In the genomic region with DNA sequence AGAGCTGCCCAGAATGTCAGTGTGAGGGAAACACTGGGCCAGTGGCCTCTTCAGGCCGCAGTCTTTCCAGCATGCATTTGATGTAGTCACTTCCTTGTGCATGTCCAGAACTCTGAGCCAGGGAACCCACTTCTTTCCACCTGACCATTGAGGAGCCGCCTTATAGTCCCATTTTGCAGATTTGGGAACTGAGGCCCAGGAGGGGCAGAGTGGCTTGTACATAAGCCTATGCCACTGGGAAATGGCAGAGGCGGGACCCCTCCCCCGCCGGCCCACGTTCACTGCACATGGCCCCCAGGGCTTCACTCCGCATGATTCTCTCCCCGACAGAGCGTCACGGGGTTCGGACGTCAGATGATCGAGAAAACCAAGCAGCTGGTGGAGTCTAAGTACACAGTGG, we compare ENCODE assay signal across 16 cellular contexts. TPM values are rescaled to one million over a fixed set of nuclear protein-coding genes. Genes with fewer than 3 reads are reported as not detected.
DNase-seq lines count a peak whose midpoint lies in the region; ATAC-seq and TF ChIP-seq lines count a peak whose summit lies in the region.
"Had no signal": no experiment of that assay in that cellular context is flagged by ENCODE, and none has a peak within 500 bp of the region (broad histone marks: within the 10 kb centered on the region; RNA-seq: fewer than 3 reads in every experiment).

No MANE protein-coding gene starts in this region.

- 93% methylated on average over 13 of the region's 13 CpGs for WGBS in hepatocyte (ENCODE audit: low lambda C conversion rate, missing lambda C conversion rate)

- intact Hi-C loops in upper lobe of right lung (cut with DNase I): no loop called here
- intact Hi-C loops in activated naive CD4-positive, alpha-beta T cell treated with anti-CD3 and anti-CD28 coated beads for 36 hours (cut with micrococcal nuclease): no loop called here
- intact Hi-C loops in Right ventricle myocardium superior (cut with DNase I): loop anchor here (5.0 kb wide), 1 partner anchor 46 kb away; a partner anchor contains a TSS

- CTCF ChIA-PET in HEK293 (lab: Yijun Ruan, JAX): no interaction called here
- CTCF ChIA-PET in activated naive CD4-positive, alpha-beta T cell treated with anti-CD3 and anti-CD28 coated beads for 36 hours (lab: Charles Lee): no interaction called here

- no peaks in the 10 kb centered on the region for H3K9me2 ChIP-seq in hepatocyte (replicated peaks; ENCODE audit: insufficient read depth)

- H3K27ac ChIP-seq in HEK293 (ENCODE audit: extremely low read depth, low read depth, low read length) (no peak overlapping the region), hepatocyte (no peak overlapping the region), upper lobe of right lung (no peak overlapping the region)

- H3K9me3 ChIP-seq in HEK293 (ENCODE audit: control insufficient read depth, insufficient read depth, low read depth, low read length) (no peaks in the 10 kb centered on the region), hepatocyte (ENCODE audit: low read depth) (no peaks in the 10 kb centered on the region), upper lobe of right lung (no peaks in the 10 kb centered on the region)
- H3K9me3 ChIP-seq: HAP-1 had no signal

- H3K4me1 Mint-ChIP-seq in stimulated activated naive B cell treated with anti-CD40 and anti-IgM and Interleukin-4, amounts not matched to agents 10 μg/mL and 1 μg/mL and 100 μg/mL, for 72 hours: peaks cover 24 to 36% of the 10 kb centered on the region in 2 donors
- no peaks in the 10 kb centered on the region for H3K4me1 Mint-ChIP-seq in activated naive CD4-positive, alpha-beta T cell treated with anti-CD3 and anti-CD28 coated beads for 36 hours (ENCODE audit: low read depth)

- H3K27me3 ChIP-seq in hepatocyte (peaks cover 2% of the 10 kb centered on the region), upper lobe of right lung (peaks cover 6% of the 10 kb centered on the region)

- H2AFZ ChIP-seq in hepatocyte: no peak overlapping the region

- peak; percentile 10 for DNase-seq in dedifferentiated amniotic fluid mesenchymal stem cell (ENCODE audit: extremely low spot score)
- peak; percentile 7 for DNase-seq in hepatocyte (ENCODE audit: low spot score)
- no peak for DNase-seq in stimulated activated naive B cell treated with anti-CD40 and anti-IgM and Interleukin-4, amounts not matched to agents 10 μg/mL and 1 μg/mL and 100 μg/mL, for 72 hours
- DNase-seq in upper lobe of right lung: no peak
- DNase-seq in activated naive CD4-positive, alpha-beta T cell treated with anti-CD3 and anti-CD28 coated beads for 36 hours: no peak
- no peak for DNase-seq in Right ventricle myocardium superior
- DNase-seq: CD8-positive, alpha-beta T cell; COR-L47; GF-D8; GOT3; HFFc6 had no signal

- H3K4me1 ChIP-seq in HEK293 (ENCODE audit: control insufficient read depth, insufficient read depth, low read length) (no peaks in the 10 kb centered on the region), hepatocyte (ENCODE audit: insufficient read depth) (no peaks in the 10 kb centered on the region), upper lobe of right lung (no peaks in the 10 kb centered on the region)
- H3K4me1 ChIP-seq: HAP-1 had no signal

- H3K36me3 ChIP-seq in HEK293 (ENCODE audit: control insufficient read depth in 2 of 2, insufficient read depth in 1 of 2, low read length in 2 of 2): peaks cover 26 to 66% of the 10 kb centered on the region in 2 experiments; a peak in 2 of 3 replicates
- no peaks in the 10 kb centered on the region for H3K36me3 ChIP-seq in hepatocyte (replicated peaks; ENCODE audit: insufficient read depth, low read depth)
- peaks cover 11% of the 10 kb centered on the region for H3K36me3 ChIP-seq in upper lobe of right lung

- no peak overlapping the region for H3K4me2 ChIP-seq in hepatocyte

- H3K27me3 Mint-ChIP-seq in stimulated activated naive B cell treated with anti-CD40 and anti-IgM and Interleukin-4, amounts not matched to agents 10 μg/mL and 1 μg/mL and 100 μg/mL, for 72 hours: no peaks in the 10 kb centered on the region
- no peaks in the 10 kb centered on the region for H3K27me3 Mint-ChIP-seq in activated naive CD4-positive, alpha-beta T cell treated with anti-CD3 and anti-CD28 coated beads for 36 hours (ENCODE audit: low read depth)

- H3K4me3 Mint-ChIP-seq in stimulated activated naive B cell treated with anti-CD40 and anti-IgM and Interleukin-4, amounts not matched to agents 10 μg/mL and 1 μg/mL and 100 μg/mL, for 72 hours: no peak overlapping the region
- no peak overlapping the region for H3K4me3 Mint-ChIP-seq in activated naive CD4-positive, alpha-beta T cell treated with anti-CD3 and anti-CD28 coated beads for 36 hours
- H3K4me3 Mint-ChIP-seq: CD14-positive monocyte; CD8-positive, alpha-beta T cell; HFFc6 had no signal

- H3K4me3 ChIP-seq in HEK293 (ENCODE audit: low read depth, low read length) (no peak overlapping the region), hepatocyte (no peak overlapping the region), upper lobe of right lung (no peak overlapping the region)
- H3K4me3 ChIP-seq: HAP-1 had no signal

- POLR2A ChIA-PET in HEK293 (lab: Yijun Ruan, JAX): no interaction called here

- TF ChIP-seq CTCF in HEK293 (tag by site-specific recombination; IDR thresholded peaks at IDR 0.05) (no peak), hepatocyte (IDR thresholded peaks at IDR 0.05; ENCODE audit: poor library complexity) (no peak), upper lobe of right lung (IDR thresholded peaks at IDR 0.05) (no peak)

- peaks cover 35 to 48% of the 10 kb centered on the region in 2 donors for H3K36me3 Mint-ChIP-seq in stimulated activated naive B cell treated with anti-CD40 and anti-IgM and Interleukin-4, amounts not matched to agents 10 μg/mL and 1 μg/mL and 100 μg/mL, for 72 hours
- peaks cover 39% of the 10 kb centered on the region for H3K36me3 Mint-ChIP-seq in activated naive CD4-positive, alpha-beta T cell treated with anti-CD3 and anti-CD28 coated beads for 36 hours (ENCODE audit: low read depth)

- H3K79me2 ChIP-seq in hepatocyte: no peaks in the 10 kb centered on the region

- H3K27ac Mint-ChIP-seq in stimulated activated naive B cell treated with anti-CD40 and anti-IgM and Interleukin-4, amounts not matched to agents 10 μg/mL and 1 μg/mL and 100 μg/mL, for 72 hours: peak overlapping the region; percentile 76
- no peak overlapping the region for H3K27ac Mint-ChIP-seq in activated naive CD4-positive, alpha-beta T cell treated with anti-CD3 and anti-CD28 coated beads for 36 hours
- H3K27ac Mint-ChIP-seq: CD8-positive, alpha-beta T cell; HFFc6 had no signal

- H4K20me1 ChIP-seq in hepatocyte (ENCODE audit: insufficient read depth, poor library complexity, severe bottlenecking): no peaks in the 10 kb centered on the region

- no peak for ATAC-seq in stimulated activated naive B cell treated with anti-CD40 and anti-IgM and Interleukin-4, amounts not matched to agents 10 μg/mL and 1 μg/mL and 100 μg/mL, for 72 hours (replicated peaks)
- ATAC-seq in upper lobe of right lung (no peak), Right ventricle myocardium superior (ENCODE audit: poor library complexity) (no peak)
- ATAC-seq: CD8-positive, alpha-beta T cell had no signal

- H3K9me3 Mint-ChIP-seq in stimulated activated naive B cell treated with anti-CD40 and anti-IgM and Interleukin-4, amounts not matched to agents 10 μg/mL and 1 μg/mL and 100 μg/mL, for 72 hours: no peaks in the 10 kb centered on the region
- no peaks in the 10 kb centered on the region for H3K9me3 Mint-ChIP-seq in activated naive CD4-positive, alpha-beta T cell treated with anti-CD3 and anti-CD28 coated beads for 36 hours
- H3K9me3 Mint-ChIP-seq: CD8-positive, alpha-beta T cell; HFFc6 had no signal

TF ChIP-seq in HEK293, 187 proteins besides CTCF, POLR2A, EP300 and RAD21 (continues in another document):
- TF ChIP-seq ZBTB7A (tag by site-specific recombination; IDR thresholded peaks at IDR 0.05; ENCODE audit: low read depth): no peak

RNA-seq across cellular contexts. Expression of a gene that starts 5.6 kb away (rescaled TPM):
- total RNA-seq in hepatocyte: 2.8 TPM in 2 replicates
- polyA plus RNA-seq in hepatocyte: 0.63 and 1.7 TPM in 2 replicates
- 0.52 TPM for total RNA-seq in upper lobe of right lung
- total RNA-seq in activated naive CD4-positive, alpha-beta T cell treated with anti-CD3 and anti-CD28 coated beads for 36 hours: under 1 TPM; 0.36 to 0.47 TPM
- total RNA-seq in Right ventricle myocardium superior: not detected
- total RNA-seq: HFFc6 had no signal
- polyA plus RNA-seq: AG04450, BJ had no signal

RNA-seq across cellular contexts. Expression of a gene that starts 19.6 kb away (rescaled TPM):
- total RNA-seq in hepatocyte (0.07 and 0.16 TPM in 2 replicates), upper lobe of right lung (0.12 TPM), Right ventricle myocardium superior (not detected)
- 0.04 TPM in 1 of 2 replicates, not detected in the other for polyA plus RNA-seq in hepatocyte
- 1 to 10 TPM in 1 of 2 experiments, under 1 TPM in 1; 0.64 to 1.6 TPM for total RNA-seq in activated naive CD4-positive, alpha-beta T cell treated with anti-CD3 and anti-CD28 coated beads for 36 hours
- total RNA-seq: HFFc6 had no signal
- polyA plus RNA-seq: AG04450, BJ, CD14-positive monocyte had no signal

RNA-seq across cellular contexts. Expression of a gene that starts 28.9 kb away (rescaled TPM):
- total RNA-seq in hepatocyte (13.6 and 18.2 TPM in 2 replicates), upper lobe of right lung (34.4 TPM), Right ventricle myocardium superior (7.8 TPM)
- polyA plus RNA-seq in hepatocyte: 32.6 and 40.4 TPM in 2 replicates
- total RNA-seq in activated naive CD4-positive, alpha-beta T cell treated with anti-CD3 and anti-CD28 coated beads for 36 hours: 100 to 1,000 TPM; 221 to 224 TPM

RNA-seq across cellular contexts. Expression of a gene that starts 36.8 kb away (rescaled TPM):
- total RNA-seq in hepatocyte (41.4 and 53.2 TPM in 2 replicates), upper lobe of right lung (101 TPM), Right ventricle myocardium superior (68.4 TPM)
- polyA plus RNA-seq in hepatocyte: 55.9 and 62.9 TPM in 2 replicates
- total RNA-seq in activated naive CD4-positive, alpha-beta T cell treated with anti-CD3 and anti-CD28 coated beads for 36 hours: 10 to 100 TPM; 47.2 to 49.3 TPM

RNA-seq across cellular contexts. Expression of a gene that starts 47.7 kb away (rescaled TPM):
- total RNA-seq in hepatocyte (7.3 and 12.4 TPM in 2 replicates), upper lobe of right lung (1,895 TPM), Right ventricle myocardium superior (0.40 TPM)
- polyA plus RNA-seq in hepatocyte: 2.7 and 12.1 TPM in 2 replicates
- 10 to 100 TPM; 40.2 to 41.0 TPM for total RNA-seq in activated naive CD4-positive, alpha-beta T cell treated with anti-CD3 and anti-CD28 coated beads for 36 hours

Comparison
In these comparisons a context has a peak if more than half of its experiments do, and no peak if none do; other contexts are left out.
1. DNase-seq: peak in dedifferentiated amniotic fluid mesenchymal stem cell (single experiment) and hepatocyte (single experiment); none in stimulated activated naive B cell treated with anti-CD40 and anti-IgM and Interleukin-4, amounts not matched to agents 10 μg/mL and 1 μg/mL and 100 μg/mL, for 72 hours (single experiment), upper lobe of right lung (single experiment), activated naive CD4-positive, alpha-beta T cell treated with anti-CD3 and anti-CD28 coated beads for 36 hours (single experiment) and Right ventricle myocardium superior (single experiment).